ENCODE assay signal across 23 cellular contexts in the genomic region with DNA sequence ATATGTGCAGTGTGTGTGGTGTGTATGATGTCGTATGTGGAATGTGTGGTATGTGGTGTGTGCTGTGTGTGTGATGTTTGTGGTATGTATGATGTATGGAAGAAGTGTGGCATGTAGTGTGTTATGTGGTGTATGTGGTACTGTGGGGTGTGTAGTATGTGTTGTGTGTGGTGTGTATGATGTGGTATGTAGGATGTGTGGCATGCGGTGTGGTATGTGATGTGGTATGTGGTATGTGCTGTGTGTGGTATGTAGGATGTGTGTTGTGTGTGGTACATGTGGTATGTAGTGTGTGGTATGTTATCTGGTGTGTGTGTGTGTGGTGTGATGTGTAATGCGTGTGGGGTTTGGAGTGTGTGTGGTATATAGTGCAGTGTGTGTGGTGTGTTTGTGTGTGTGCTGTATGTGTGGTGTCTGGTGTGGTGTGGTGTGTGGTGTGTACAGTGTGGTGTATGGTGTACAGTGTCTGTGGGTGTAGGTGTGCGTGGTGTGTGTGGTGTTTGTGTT.
A peak's percentile ranks its signal among the peaks of the same experiment; 100 is the strongest.
DNase-seq lines count a peak whose midpoint lies in the region; ATAC-seq, FAIRE-seq and TF ChIP-seq lines count a peak whose summit lies in the region.
"Had no signal": no experiment of that assay in that cellular context is flagged by ENCODE, and none has a peak within 500 bp of the region (broad histone marks: within the 10 kb centered on the region; RNA-seq: fewer than 3 reads in every experiment).

No MANE protein-coding gene starts in this region.

- RAD21 ChIA-PET in GM12878 (lab: Charles Lee; ENCODE audit: unreplicated experiment) = no interaction called here

- no peaks in the 10 kb centered on the region for H4K20me1 ChIP-seq in GM12878 (ENCODE audit: control insufficient read depth, insufficient read depth)
- H4K20me1 ChIP-seq: BLaER1 had no signal

- peak; percentile 64 for FAIRE-seq in GM12878 (lab: Jason Lieb, UNC)
- FAIRE-seq: astrocyte, frontal cortex, islet of Langerhans had no signal

- H3K4me2 ChIP-seq in GM12878 (ENCODE audit: control insufficient read depth, insufficient read depth) (no peak overlapping the region), mesenchymal stem cell (ENCODE audit: low read length, poor library complexity, severe bottlenecking) (no peak overlapping the region)
- H3K4me2 ChIP-seq: BLaER1 had no signal

- no peak overlapping the region for H3K18ac ChIP-seq in mesenchymal stem cell (ENCODE audit: low read depth in 1 of 2, low read length in 2 of 2)

- H3K4me3 ChIP-seq in heart right ventricle (no peak overlapping the region), GM12878 (no peak overlapping the region), mesenchymal stem cell (ENCODE audit: insufficient read depth in 1 of 2, low read depth in 1 of 2, low read length in 2 of 2) (no peak overlapping the region), aorta (ENCODE audit: low read length in 2 of 2) (no peak overlapping the region)
- H3K4me3 ChIP-seq: BLaER1, stomach had no signal

- H2BK15ac ChIP-seq in mesenchymal stem cell (ENCODE audit: low read depth, poor library complexity, severe bottlenecking) = no peak overlapping the region

- TF ChIP-seq POLR2A in GM12878 (IDR thresholded peaks at IDR 0.05; ENCODE audit: low read depth, low read length) = no peak

- CTCF ChIA-PET in GM12878 (lab: Yijun Ruan, JAX) = no interaction called here

- TF ChIP-seq CTCF in heart right ventricle (IDR thresholded peaks at IDR 0.05) = no peak
- TF ChIP-seq CTCF in GM12878 (IDR thresholded peaks at IDR 0.05 in 2 of 3, conservative IDR thresholded peaks at IDR 0.05 in 1 of 3; ENCODE audit: control insufficient read depth in 2 of 3, extremely low read depth in 1 of 3, insufficient read depth in 1 of 3, low read depth in 3 of 3, low read length in 3 of 3) = no peak

- H2BK12ac ChIP-seq in mesenchymal stem cell (ENCODE audit: low read length in 2 of 2) = no peak overlapping the region

- POLR2A ChIA-PET in GM12878 (lab: Charles Lee) = no interaction called here

- no peak overlapping the region for H2BK120ac ChIP-seq in mesenchymal stem cell (ENCODE audit: low read depth, low read length)

- no peak overlapping the region for H3K27ac ChIP-seq in heart right ventricle
- no peak overlapping the region for H3K27ac ChIP-seq in GM12878 (ENCODE audit: control insufficient read depth, insufficient read depth)
- H3K27ac ChIP-seq in mesenchymal stem cell (ENCODE audit: low read length, poor library complexity, severe bottlenecking) = no peak overlapping the region
- no peak overlapping the region for H3K27ac ChIP-seq in aorta (ENCODE audit: low read depth in 1 of 2, low read length in 2 of 2)
- H3K27ac ChIP-seq: BLaER1, epithelial cell of prostate, stomach had no signal

- H4K8ac ChIP-seq in mesenchymal stem cell (ENCODE audit: low read length) = no peak overlapping the region

- WGBS in heart right ventricle, 2 donors = 62 to 76% methylated on average over 4 of the region's 4 CpGs
- 34% methylated on average over 4 of the region's 4 CpGs for WGBS in GM12878 (ENCODE audit: insufficient coverage, insufficient replicate concordance, low lambda C conversion rate, missing lambda C conversion rate)
- WGBS in mesenchymal stem cell = 54% methylated on average over 4 of the region's 4 CpGs
- WGBS in aorta, 2 donors = 61% methylated on average over 4 of the region's 4 CpGs

- no TSS peak for BruUV-seq in GM12878 (replicated peaks; lab: Mats Ljungman, UMichigan)

- ATAC-seq in heart right ventricle = peak in 5 of 8 donors; percentile 13 to 53 (median 25)
- no peak for ATAC-seq in GM12878
- peak; percentile 61 for ATAC-seq in aorta (ENCODE audit: low FRiP score)
- ATAC-seq in GM21529 (IDR thresholded peaks at IDR 0.05; ENCODE audit: unreplicated experiment) = no peak
- no peak for ATAC-seq in GM18511 (IDR thresholded peaks at IDR 0.05; ENCODE audit: unreplicated experiment)
- ATAC-seq: T-cell had no signal

- intact Hi-C loops in heart right ventricle (cut with DNase I) (no loop called here), cardiac septum (cut with DNase I) (no loop called here), GM12878 (cut with micrococcal nuclease; ENCODE audit: unreplicated experiment) (no loop called here), aorta (cut with DNase I) (no loop called here)

- no peak overlapping the region for H3K4ac ChIP-seq in mesenchymal stem cell (ENCODE audit: low read depth in 1 of 2, low read length in 2 of 2)

- H3K14ac ChIP-seq in mesenchymal stem cell (ENCODE audit: low read length in 2 of 2) = no peak overlapping the region

- H3K9me3 ChIP-seq in heart right ventricle = peaks cover 0 to 4% (median 0%) of the 10 kb centered on the region in 11 donors
- H3K9me3 ChIP-seq in GM12878 (replicated peaks; ENCODE audit: control insufficient read depth, insufficient read depth, low read length) = no peaks in the 10 kb centered on the region
- no peaks in the 10 kb centered on the region for H3K9me3 ChIP-seq in mesenchymal stem cell (ENCODE audit: control insufficient read depth, low read length)
- no peaks in the 10 kb centered on the region for H3K9me3 ChIP-seq in aorta (ENCODE audit: control insufficient read depth, low read length)
- H3K9me3 ChIP-seq: BLaER1, stomach had no signal

- in situ Hi-C loops in GM12878 (cut with MboI) = no loop called here

- no peak for TF ChIP-seq EP300 in GM12878 (IDR thresholded peaks at IDR 0.05; ENCODE audit: borderline replicate concordance in 1 of 2, control insufficient read depth in 1 of 2, low read depth in 2 of 2, low read length in 2 of 2)

- DNase-seq in heart right ventricle (no peak), cardiac septum (ENCODE audit: low spot score) (no peak), GM12878 (ENCODE audit: low read depth, low spot score) (no peak), mesenchymal stem cell (no peak), aorta (no peak), NCI-H146 (lab: John Stamatoyannopoulos, UW) (no peak)
- DNase-seq: activated CD8-positive, alpha-beta memory T cell treated with anti-CD3 and anti-CD28 coated beads for 24 hours; activated naive CD4-positive, alpha-beta T cell treated with anti-CD3 and anti-CD28 coated beads, Interleukin-2, amount 10 ng/mL, durations not matched to agents 7 days and 5 days; activated T-cell treated with anti-CD3 and anti-CD28 coated beads, Interleukin-2, amount 50 U/mL, for 72 hours; COR-L47; NCI-H1092 treated with DMSO at 0.1 percent for 48 hours; NCI-H2029 treated with DMSO at 0.1 percent for 48 hours; NCI-H345; stimulated activated CD4-positive, alpha-beta T cell treated with anti-CD3 and anti-CD28 coated beads, Interleukin-2, amount 100 ng/mL, for 48 hours; stomach; T-cell had no signal

- H3K36me3 ChIP-seq in heart right ventricle (no peaks in the 10 kb centered on the region), GM12878 (ENCODE audit: control insufficient read depth in 2 of 2, insufficient read depth in 2 of 2, low read length in 1 of 2) (no peaks in the 10 kb centered on the region), mesenchymal stem cell (ENCODE audit: control insufficient read depth in 1 of 2, insufficient read depth in 2 of 2, low read depth in 1 of 2, low read length in 2 of 2) (no peaks in the 10 kb centered on the region), aorta (ENCODE audit: control insufficient read depth in 1 of 2, insufficient read depth in 2 of 2, low read length in 1 of 2) (no peaks in the 10 kb centered on the region)
- H3K36me3 ChIP-seq: BLaER1, stomach had no signal

- no peaks in the 10 kb centered on the region for H3K79me2 ChIP-seq in GM12878 (ENCODE audit: control insufficient read depth, insufficient read depth, low read length)

- SMC1A ChIA-PET in GM12878 (lab: Charles Lee; ENCODE audit: uncharacterized antibody, unreplicated experiment) = no interaction called here

- H3K4me1 ChIP-seq in heart right ventricle (no peaks in the 10 kb centered on the region), GM12878 (ENCODE audit: control insufficient read depth, insufficient read depth, low read length) (no peaks in the 10 kb centered on the region), mesenchymal stem cell (ENCODE audit: control insufficient read depth, insufficient read depth, low read depth, low read length) (peaks cover 2% of the 10 kb centered on the region), aorta (ENCODE audit: control insufficient read depth in 1 of 2, insufficient read depth in 2 of 2, low read length in 2 of 2) (no peaks in the 10 kb centered on the region)
- H3K4me1 ChIP-seq: BLaER1 had no signal

- H3K27me3 ChIP-seq in heart right ventricle = peaks cover 0 to 8% (median 0%) of the 10 kb centered on the region in 7 donors
- H3K27me3 ChIP-seq in GM12878 (replicated peaks in 1 of 2; ENCODE audit: control insufficient read depth in 2 of 2, insufficient read depth in 2 of 2, low read length in 1 of 2) = no peaks in the 10 kb centered on the region
- H3K27me3 ChIP-seq in mesenchymal stem cell (ENCODE audit: control insufficient read depth in 1 of 2, insufficient read depth in 1 of 2, low read length in 2 of 2) = no peaks in the 10 kb centered on the region
- no peaks in the 10 kb centered on the region for H3K27me3 ChIP-seq in aorta (ENCODE audit: control insufficient read depth in 1 of 2, insufficient read depth in 2 of 2, low read length in 1 of 2)
- H3K27me3 ChIP-seq: BLaER1, stomach had no signal

- TF ChIP-seq RAD21 in GM12878 (IDR thresholded peaks at IDR 0.05; ENCODE audit: insufficient read depth, low read depth, low read length) = no peak

- H3K79me1 ChIP-seq in mesenchymal stem cell (replicated peaks; ENCODE audit: low read length, poor library complexity, severe bottlenecking) = no peaks in the 10 kb centered on the region

- no peak overlapping the region for H3K9ac ChIP-seq in GM12878 (ENCODE audit: control insufficient read depth, insufficient read depth, low read length)
- H3K9ac ChIP-seq in mesenchymal stem cell (ENCODE audit: low read length) = no peak overlapping the region
- H3K9ac ChIP-seq: BLaER1 had no signal

- no peak overlapping the region for H3K23ac ChIP-seq in mesenchymal stem cell (ENCODE audit: low read length in 2 of 2)

- H2AK5ac ChIP-seq in mesenchymal stem cell (ENCODE audit: low read length, severe bottlenecking) = no peak overlapping the region

- H2BK5ac ChIP-seq in mesenchymal stem cell (ENCODE audit: low read depth, low read length, poor library complexity, severe bottlenecking) = no peak overlapping the region

- H4K91ac ChIP-seq in mesenchymal stem cell (ENCODE audit: low read length) = peak overlapping the region; percentile 83

- H2AFZ ChIP-seq in GM12878 (ENCODE audit: control insufficient read depth, low read depth, low read length) (no peak overlapping the region), mesenchymal stem cell (ENCODE audit: low read depth, low read length) (no peak overlapping the region)

TF ChIP-seq in GM12878, 131 proteins besides CTCF, POLR2A, EP300 and RAD21 (continues in another document):
- no peak for TF ChIP-seq EGR1 (IDR thresholded peaks at IDR 0.05; ENCODE audit: borderline replicate concordance in 1 of 2, low read depth in 2 of 2, low read length in 2 of 2)
- no peak for TF ChIP-seq MEF2A (IDR thresholded peaks at IDR 0.05; ENCODE audit: insufficient read depth, low read depth, low read length)
- 0 out of 2 replicates have a peak, but pooled peaks have one; percentile 11 for TF ChIP-seq FOXK2 (IDR thresholded peaks at IDR 0.05)
- TF ChIP-seq RFX5 (IDR thresholded peaks at IDR 0.05; ENCODE audit: low read depth, low read length) = no peak

Comparison
In these comparisons a context has a peak if more than half of its experiments do, and no peak if none do; other contexts are left out.
1. ATAC-seq: peak in heart right ventricle (5 of 8) and aorta (single experiment); none in GM12878 (single experiment), GM21529 (single experiment) and GM18511 (single experiment).